9 cellular contexts compared by ENCODE assay signal in genomic region chr2:72145658-72146329, GRCh38. TPM values are rescaled to one million over a fixed set of nuclear protein-coding genes. Genes with fewer than 3 reads are reported as not detected.
DNase-seq lines count a peak whose midpoint lies in the region; ATAC-seq and TF ChIP-seq lines count a peak whose summit lies in the region.
"Had no signal": no experiment of that assay in that cellular context is flagged by ENCODE, and none has a peak within 500 bp of the region (broad histone marks: within the 10 kb centered on the region; RNA-seq: fewer than 3 reads in every experiment).

No MANE protein-coding gene starts in this region.

- no peak for TF ChIP-seq RAD21 in SK-N-SH (IDR thresholded peaks at IDR 0.05; ENCODE audit: low read length)

- POLR2A ChIA-PET in Caco-2 (lab: Charles Lee) = interaction anchor here (0.6 kb wide), 1 partner anchor 31 kb away, joined by 3 read pairs; no protein-coding TSS in a partner anchor
- POLR2A ChIA-PET in SK-N-SH (lab: Yijun Ruan, JAX) = no interaction called here

- H3F3A ChIP-seq in SK-N-SH (replicated peaks; ENCODE audit: insufficient read depth) = no peaks in the 10 kb centered on the region

- peaks cover 28% of the 10 kb centered on the region for H3K27me3 Mint-ChIP-seq in Caco-2 (ENCODE audit: insufficient read depth, unreplicated experiment)

- no peaks in the 10 kb centered on the region for H3K36me3 Mint-ChIP-seq in Caco-2 (ENCODE audit: insufficient read depth, unreplicated experiment)

- DNase-seq in Caco-2 (no peak), SK-N-SH (peak; percentile 30), fibroblast of villous mesenchyme (ENCODE audit: low read depth) (no peak), SK-N-DZ (ENCODE audit: low spot score) (no peak), NCI-H146 (lab: John Stamatoyannopoulos, UW) (no peak), NCI-H510A treated with DMSO at 0.1 percent for 48 hours (lab: John Stamatoyannopoulos, UW) (no peak)

- H3K4me2 ChIP-seq in SK-N-SH = peak overlapping the region; percentile 79
- peak overlapping the region; percentile 88 for H3K4me2 ChIP-seq in parathyroid adenoma (ENCODE audit: low read length)

- H2AFZ ChIP-seq in SK-N-SH (ENCODE audit: low read depth) = no peak overlapping the region
- H2AFZ ChIP-seq in parathyroid adenoma = no peak overlapping the region

- no peak for ATAC-seq in HG03095 (IDR thresholded peaks at IDR 0.05; ENCODE audit: unreplicated experiment)
- ATAC-seq: K562 had no signal

- CTCF ChIA-PET in Caco-2 (lab: Charles Lee) (interaction anchor here (0.6 kb wide), 1 partner anchor 434 kb away, joined by 3 read pairs; no protein-coding TSS in a partner anchor), SK-N-SH (lab: Yijun Ruan, JAX) (no interaction called here)

- H3K9ac ChIP-seq in SK-N-SH = no peak overlapping the region
- H3K9ac ChIP-seq in parathyroid adenoma = no peak overlapping the region

- TF ChIP-seq CTCF in Caco-2 (IDR thresholded peaks at IDR 0.05; ENCODE audit: insufficient read depth in 1 of 2, low read depth in 1 of 2, low read length in 1 of 2, severe bottlenecking in 1 of 2, unreplicated experiment in 1 of 2) (no peak), SK-N-SH (IDR thresholded peaks at IDR 0.05) (no peak), fibroblast of villous mesenchyme (IDR thresholded peaks at IDR 0.05; ENCODE audit: insufficient read depth, low read depth, low read length) (no peak), parathyroid adenoma (IDR thresholded peaks at IDR 0.05) (no peak)

- H3K4me3 Mint-ChIP-seq in Caco-2 (ENCODE audit: unreplicated experiment) = peak overlapping the region; percentile 92

- H3K27ac Mint-ChIP-seq in Caco-2 (ENCODE audit: unreplicated experiment) = no peak overlapping the region

- intact Hi-C loops in Caco-2 (cut with micrococcal nuclease; ENCODE audit: unreplicated experiment) = no loop called here

- H3K9me2 ChIP-seq in SK-N-SH = no peaks in the 10 kb centered on the region

- TF ChIP-seq EP300 in SK-N-SH (IDR thresholded peaks at IDR 0.05; ENCODE audit: borderline replicate concordance in 1 of 2, low read depth in 1 of 2, low read length in 1 of 2) = no peak

- H3K4me1 Mint-ChIP-seq in Caco-2 (ENCODE audit: low read depth, unreplicated experiment) = peaks cover 8% of the 10 kb centered on the region

- H3K9me3 ChIP-seq in Caco-2 (peaks cover 6% of the 10 kb centered on the region), SK-N-SH (no peaks in the 10 kb centered on the region), parathyroid adenoma (ENCODE audit: control insufficient read depth, low read length) (no peaks in the 10 kb centered on the region)

- H3K9me3 Mint-ChIP-seq in Caco-2 (ENCODE audit: unreplicated experiment) = no peaks in the 10 kb centered on the region

- BruUV-seq in Caco-2 (replicated peaks; lab: Mats Ljungman, UMichigan) = no TSS peak

- H3K27ac ChIP-seq in SK-N-SH (ENCODE audit: low read depth in 2 of 2, low read length in 1 of 2) = no peak overlapping the region
- H3K27ac ChIP-seq in parathyroid adenoma = no peak overlapping the region

- H3K27me3 ChIP-seq in Caco-2 (replicated peaks; ENCODE audit: control insufficient read depth, insufficient read depth, low read length) (peaks cover 16% of the 10 kb centered on the region), SK-N-SH (ENCODE audit: insufficient read depth) (peaks cover 56% of the 10 kb centered on the region), parathyroid adenoma (ENCODE audit: control insufficient read depth, insufficient read depth, low read length) (peaks cover 11% of the 10 kb centered on the region)

- H3K79me2 ChIP-seq in SK-N-SH (ENCODE audit: insufficient read depth) (no peaks in the 10 kb centered on the region), parathyroid adenoma (no peaks in the 10 kb centered on the region)

- H3K4me3 ChIP-seq in Caco-2 (ENCODE audit: low read depth, low read length) = peak overlapping the region; percentile 57
- H3K4me3 ChIP-seq in SK-N-SH (ENCODE audit: low read depth in 2 of 2, low read length in 1 of 2) = peak overlapping the region in 1 of 2 experiments; percentile 41; a peak in 2 of 4 replicates
- H3K4me3 ChIP-seq in fibroblast of villous mesenchyme (ENCODE audit: low read depth, low read length) = peak overlapping the region; percentile 25
- peak overlapping the region; percentile 61 for H3K4me3 ChIP-seq in parathyroid adenoma (ENCODE audit: low read depth, low read length)
- H3K4me3 ChIP-seq: K562 had no signal

- H3K36me3 ChIP-seq in Caco-2 (ENCODE audit: control insufficient read depth, insufficient read depth, low read length) = no peaks in the 10 kb centered on the region
- H3K36me3 ChIP-seq in SK-N-SH (replicated peaks in 1 of 2; ENCODE audit: control insufficient read depth in 1 of 2, insufficient read depth in 2 of 2, low read length in 1 of 2) = no peaks in the 10 kb centered on the region
- H3K36me3 ChIP-seq in parathyroid adenoma (ENCODE audit: control insufficient read depth, insufficient read depth, low read length) = no peaks in the 10 kb centered on the region

- H4K20me1 ChIP-seq in SK-N-SH (ENCODE audit: insufficient read depth) = no peaks in the 10 kb centered on the region

- 16% methylated on average over 30 of the region's 33 CpGs for WGBS in SK-N-SH (ENCODE audit: low lambda C conversion rate)

- peaks cover 44% of the 10 kb centered on the region for H3K4me1 ChIP-seq in Caco-2
- peaks cover 5 to 34% of the 10 kb centered on the region in 2 experiments; a peak in 2 of 4 replicates for H3K4me1 ChIP-seq in SK-N-SH (ENCODE audit: control insufficient read depth in 1 of 2, insufficient read depth in 2 of 2, low read depth in 1 of 2, low read length in 1 of 2)
- H3K4me1 ChIP-seq in parathyroid adenoma = peaks cover 9% of the 10 kb centered on the region

TF ChIP-seq in SK-N-SH, 30 proteins besides CTCF, POLR2A, EP300 and RAD21 (continues in another document):
- no peak for TF ChIP-seq SIN3A (IDR thresholded peaks at IDR 0.05; ENCODE audit: borderline replicate concordance, low read depth, low read length)
- no peak for TF ChIP-seq REST (IDR thresholded peaks at IDR 0.05; ENCODE audit: low read depth, low read length)
- TF ChIP-seq YY1 (IDR thresholded peaks at IDR 0.05; ENCODE audit: low read depth) = no peak
- no peak for TF ChIP-seq IRF3 (IDR thresholded peaks at IDR 0.05; ENCODE audit: low read depth, low read length)
- no peak for TF ChIP-seq NRF1 (IDR thresholded peaks at IDR 0.05; ENCODE audit: low read depth, low read length)
- no peak for TF ChIP-seq FOXJ3 (CRISPR knock-in tag; IDR thresholded peaks at IDR 0.05)
- TF ChIP-seq RCOR1 (IDR thresholded peaks at IDR 0.05; ENCODE audit: low read length) = no peak
- TF ChIP-seq RXRA (IDR thresholded peaks at IDR 0.05; ENCODE audit: borderline replicate concordance, low read depth) = no peak
- no peak for TF ChIP-seq JUND (IDR thresholded peaks at IDR 0.05)
- no peak for TF ChIP-seq GATA2 (CRISPR knock-in tag; IDR thresholded peaks at IDR 0.05)
- no peak for TF ChIP-seq FOSL2 (IDR thresholded peaks at IDR 0.05; ENCODE audit: borderline replicate concordance, low read depth)
- TF ChIP-seq TEAD4 (IDR thresholded peaks at IDR 0.05; ENCODE audit: borderline replicate concordance, insufficient read depth) = no peak
- no peak for TF ChIP-seq USF2 (IDR thresholded peaks at IDR 0.05; ENCODE audit: borderline replicate concordance, low read depth, low read length)

RNA-seq across cellular contexts. Expression of gene CYP26B1, which starts 1.9 kb away (rescaled TPM):
- total RNA-seq in Caco-2 (2022) = 1.7 and 2.8 TPM in 2 replicates
- 0.26 and 0.33 TPM in 2 replicates for polyA plus RNA-seq in SK-N-SH (2012; rRNA removed)
- 0.18 TPM in 2 replicates for polyA plus RNA-seq in SK-N-SH (2012; cell fraction: cytosol; rRNA removed)
- polyA plus RNA-seq in SK-N-SH (2012; cell fraction: nucleus; rRNA removed) = 0.83 and 0.92 TPM in 2 replicates
- total RNA-seq in fibroblast of villous mesenchyme = under 0.01 and 0.43 TPM in 2 replicates
- 0.13 TPM in 1 of 2 replicates, not detected in the other for polyA plus RNA-seq in SK-N-DZ (2014; cell fraction: cytosol; rRNA removed)
- 0.34 and 0.73 TPM in 2 replicates for polyA plus RNA-seq in SK-N-DZ (2014; cell fraction: nucleus; rRNA removed)
